In the genomic region with DNA sequence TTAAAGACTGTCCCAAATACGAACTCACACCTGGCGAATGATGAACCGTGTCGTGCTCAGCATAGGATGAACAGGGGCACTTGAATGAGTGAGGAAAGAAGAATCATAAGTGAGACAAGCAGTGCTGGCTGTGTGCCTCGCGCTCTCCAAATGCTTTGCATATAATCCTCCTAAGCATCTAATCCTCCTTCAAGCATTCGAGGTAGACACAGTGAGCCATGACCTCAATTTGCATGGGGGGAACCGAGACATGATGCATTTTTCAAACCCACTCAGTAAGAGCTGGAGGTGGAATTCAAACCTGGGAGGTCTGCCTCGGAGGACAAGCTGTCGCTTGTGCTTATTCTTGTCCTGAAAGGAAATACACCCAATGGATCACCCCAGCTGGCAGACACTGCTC, we compare ENCODE assay signal across 33 cellular contexts.
"Had no signal": no experiment of that assay in that cellular context is flagged by ENCODE, and none has a peak within 500 bp of the region (broad histone marks: within the 10 kb centered on the region; RNA-seq: fewer than 3 reads in every experiment).

No MANE protein-coding gene starts in this region.

- H3K9me3 ChIP-seq: ascending aorta, gastroesophageal sphincter, pancreas, prostate gland, testis had no signal

- H3K4me2 ChIP-seq: hepatocyte had no signal

- H3K4me1 ChIP-seq: ascending aorta, gastroesophageal sphincter, pancreas, prostate gland, testis had no signal

- DNase-seq: activated CD4-positive, alpha-beta memory T cell treated with anti-CD3 and anti-CD28 coated beads for 36 hours; activated CD4-positive, alpha-beta T cell treated with anti-CD3 and anti-CD28 coated beads, Interleukin-2, amount 10 ng/mL, durations not matched to agents 24 days and 14 days; activated CD4-positive, CD25-positive, alpha-beta regulatory T cell treated with anti-CD3 and anti-CD28 coated beads, Interleukin-2, amount 50 U/mL, for 72 hours; activated CD8-positive, alpha-beta memory T cell treated with anti-CD3 and anti-CD28 coated beads, Interleukin-2, amount 50 U/mL, for 4 hours; activated gamma-delta T cell; activated naive CD4-positive, alpha-beta T cell treated with anti-CD3 and anti-CD28 coated beads, Interleukin-2, amount 10 ng/mL, durations not matched to agents 7 days and 5 days; activated naive CD8-positive, alpha-beta T cell treated with anti-CD3 and anti-CD28 coated beads, Interleukin-2, amount 10 ng/mL, durations not matched to agents 7 days and 5 days; activated T-cell treated with anti-CD3 and anti-CD28 coated beads, Interleukin-2, amount 50 U/mL, for 24 hours; brain microvascular endothelial cell; caudate nucleus; cortex of kidney; effector memory CD8-positive, alpha-beta T cell; erythroblast; islet precursor cell; left cardiac atrium; left ventricle myocardium superior; nucleus accumbens; pancreas; retina; stimulated activated CD4-positive, alpha-beta T cell treated with anti-CD3 and anti-CD28 coated beads, Interleukin-12 subunit alpha, Interleukin-12 subunit beta, amount 100 ng/mL, for 4 hours; stimulated activated CD4-positive, alpha-beta T cell treated with anti-CD3 and anti-CD28 coated beads, Interleukin-4, amount 100 ng/mL, for 1 hour; stimulated activated naive CD8-positive, alpha-beta T cell treated with anti-CD3 and anti-CD28 coated beads, Interleukin-15, Interleukin-2, amounts not matched to agents 100 U/mL and 50 U/mL, for 24 hours; T-helper 9 cell; testis; trophoblast cell had no signal

- H2AFZ ChIP-seq: hepatocyte had no signal

- H3K4me3 ChIP-seq: ascending aorta, gastroesophageal sphincter, hepatocyte, pancreas, prostate gland, skin epidermis, testis had no signal

- H3K36me3 ChIP-seq: ascending aorta, brain microvascular endothelial cell, gastroesophageal sphincter, pancreas, prostate gland had no signal

- H3K79me2 ChIP-seq: hepatocyte had no signal

- FAIRE-seq: pancreas, TTC549, urothelium cell line had no signal

- H3K27me3 ChIP-seq: ascending aorta, brain microvascular endothelial cell, hepatocyte, pancreas, testis had no signal

- H3K27ac ChIP-seq: ascending aorta, brain microvascular endothelial cell, gastroesophageal sphincter, hepatocyte, pancreas, prostate gland, skin epidermis, testis, VCaP had no signal
